ENCODE assay signal across 10 cellular contexts in genomic region chr4:26192921-26193894, GRCh38.
DNase-seq lines count a peak whose midpoint lies in the region; ATAC-seq and TF ChIP-seq lines count a peak whose summit lies in the region.
"Had no signal": no experiment of that assay in that cellular context is flagged by ENCODE, and none has a peak within 500 bp of the region (broad histone marks: within the 10 kb centered on the region; RNA-seq: fewer than 3 reads in every experiment).

No MANE protein-coding gene starts in this region.

- H3K4me3 Mint-ChIP-seq in endodermal cell = no peak overlapping the region
- H3K4me3 Mint-ChIP-seq: neural crest cell had no signal

- DNase-seq in fibroblast of villous mesenchyme (ENCODE audit: low read depth) = peak; percentile 28
- no peak for DNase-seq in endodermal cell
- no peak for DNase-seq in HuH-7 (ENCODE audit: low spot score)
- DNase-seq in effector memory CD4-positive, alpha-beta T cell = no peak
- no peak for DNase-seq in NCI-H128 (lab: John Stamatoyannopoulos, UW; ENCODE audit: unreplicated experiment)
- DNase-seq: NCI-H1436 treated with DMSO at 0.1 percent for 48 hours had no signal

- WGBS in endodermal cell (ENCODE audit: insufficient coverage in 1 of 2, insufficient read length in 1 of 2), 2 experiments = 81 to 89% methylated on average over 8 of the region's 8 CpGs

- H3K36me3 ChIP-seq in endodermal cell (ENCODE audit: control insufficient read depth, insufficient read depth, low read length) = no peaks in the 10 kb centered on the region
- H3K36me3 ChIP-seq in effector memory CD4-positive, alpha-beta T cell (ENCODE audit: control insufficient read depth, insufficient read depth, low read length) = no peaks in the 10 kb centered on the region

- H3K4me1 ChIP-seq in endodermal cell (ENCODE audit: control insufficient read depth, insufficient read depth, low read length) = no peaks in the 10 kb centered on the region
- H3K4me1 ChIP-seq in effector memory CD4-positive, alpha-beta T cell (ENCODE audit: control insufficient read depth, insufficient read depth, low read length, poor library complexity, severe bottlenecking) = peaks cover 12% of the 10 kb centered on the region

- H3K27me3 ChIP-seq in endodermal cell (ENCODE audit: control insufficient read depth, insufficient read depth, low read length, poor library complexity, severe bottlenecking) = no peaks in the 10 kb centered on the region
- H3K27me3 ChIP-seq in effector memory CD4-positive, alpha-beta T cell (replicated peaks; ENCODE audit: control insufficient read depth, insufficient read depth, low read length, poor library complexity, severe bottlenecking) = no peaks in the 10 kb centered on the region

- no peaks in the 10 kb centered on the region for H3K36me3 Mint-ChIP-seq in endodermal cell (ENCODE audit: low read depth)

- ATAC-seq in GM18498 (IDR thresholded peaks at IDR 0.05; ENCODE audit: unreplicated experiment) (peak; percentile 55), GM21447 (IDR thresholded peaks at IDR 0.05; ENCODE audit: unreplicated experiment) (peak; percentile 34), HG03442 (IDR thresholded peaks at IDR 0.05; ENCODE audit: unreplicated experiment) (peak; percentile 41)

- no peak overlapping the region for H3K27ac Mint-ChIP-seq in endodermal cell

- no peaks in the 10 kb centered on the region for H3K9me3 Mint-ChIP-seq in endodermal cell
- H3K9me3 Mint-ChIP-seq: neural crest cell had no signal

- no peaks in the 10 kb centered on the region for H3K9me3 ChIP-seq in endodermal cell (ENCODE audit: control insufficient read depth, low read length)
- H3K9me3 ChIP-seq in effector memory CD4-positive, alpha-beta T cell (ENCODE audit: control insufficient read depth, low read length) = no peaks in the 10 kb centered on the region

- no peak overlapping the region for H3K27ac ChIP-seq in endodermal cell (ENCODE audit: low read depth, low read length)
- H3K27ac ChIP-seq in effector memory CD4-positive, alpha-beta T cell (ENCODE audit: insufficient read depth, low read length, poor library complexity, severe bottlenecking) = no peak overlapping the region

- no peak overlapping the region for H3K9ac ChIP-seq in endodermal cell (ENCODE audit: extremely low read depth, low read length, poor library complexity, severe bottlenecking)

- H3K4me3 ChIP-seq in fibroblast of villous mesenchyme (ENCODE audit: low read depth, low read length) (no peak overlapping the region), endodermal cell (ENCODE audit: low read length) (no peak overlapping the region)
- no peak overlapping the region for H3K4me3 ChIP-seq in effector memory CD4-positive, alpha-beta T cell (ENCODE audit: insufficient read depth, low read depth, low read length, poor library complexity, severe bottlenecking)

- TF ChIP-seq CTCF in fibroblast of villous mesenchyme (IDR thresholded peaks at IDR 0.05; ENCODE audit: insufficient read depth, low read depth, low read length) (no peak), endodermal cell (conservative IDR thresholded peaks at IDR 0.05) (no peak)

- peaks cover 2% of the 10 kb centered on the region for H3K4me1 Mint-ChIP-seq in endodermal cell
- H3K4me1 Mint-ChIP-seq: neural crest cell had no signal

- no peaks in the 10 kb centered on the region for H3K27me3 Mint-ChIP-seq in endodermal cell (ENCODE audit: insufficient read depth)
